2 cellular contexts compared by ENCODE assay signal in genomic region chr20:419556-420168, GRCh38.
TF ChIP-seq lines count a peak whose summit lies in the region.

No MANE protein-coding gene starts in this region.

TF ChIP-seq in HepG2, 621 proteins besides CTCF, POLR2A, EP300 and RAD21 (continues in another document):
- no peak for TF ChIP-seq MXD4 (CRISPR knock-in tag; IDR thresholded peaks at IDR 0.05)
- no peak for TF ChIP-seq ZNF580 (CRISPR knock-in tag; IDR thresholded peaks at IDR 0.05; ENCODE audit: borderline replicate concordance, low read depth)
- no peak for TF ChIP-seq ZHX1 (CRISPR knock-in tag; IDR thresholded peaks at IDR 0.05; ENCODE audit: low read depth)
- TF ChIP-seq SSRP1 (CRISPR knock-in tag; IDR thresholded peaks at IDR 0.05) = no peak
- TF ChIP-seq NR2F6 (IDR thresholded peaks at IDR 0.05) = no peak; the same call in 1 of the 2 replicates
- peak; percentile 27; the same call in 1 of the 2 replicates for TF ChIP-seq NR2F6 (CRISPR knock-in tag; IDR thresholded peaks at IDR 0.05)
- no peak for TF ChIP-seq JUND (CRISPR knock-in tag; IDR thresholded peaks at IDR 0.05)
- TF ChIP-seq RFX1 (IDR thresholded peaks at IDR 0.05) = no peak
- TF ChIP-seq RARA (CRISPR knock-in tag; IDR thresholded peaks at IDR 0.05) = peak; percentile 16; the same call in 1 of the 2 replicates
- no peak for TF ChIP-seq ZNF510 (CRISPR knock-in tag; IDR thresholded peaks at IDR 0.05; ENCODE audit: low read depth)
- TF ChIP-seq NR2C2 (CRISPR knock-in tag; IDR thresholded peaks at IDR 0.05; ENCODE audit: borderline replicate concordance) = peak; percentile 75
- TF ChIP-seq IRF9 (CRISPR knock-in tag; IDR thresholded peaks at IDR 0.05; ENCODE audit: borderline replicate concordance) = no peak
- no peak for TF ChIP-seq SOX5 (CRISPR knock-in tag; IDR thresholded peaks at IDR 0.05; ENCODE audit: borderline replicate concordance)
- TF ChIP-seq ZNF546 (CRISPR knock-in tag; conservative IDR thresholded peaks at IDR 0.05) = no peak
- 0 out of 2 replicates have a peak, but pooled peaks have one; percentile 76 for TF ChIP-seq ZBTB46 (CRISPR knock-in tag; IDR thresholded peaks at IDR 0.05; ENCODE audit: borderline replicate concordance)
- TF ChIP-seq ARNT2 (CRISPR knock-in tag; IDR thresholded peaks at IDR 0.05; ENCODE audit: low read depth) = no peak
- peak; percentile 62 for TF ChIP-seq HOXA3 (CRISPR knock-in tag; IDR thresholded peaks at IDR 0.05)
- 0 out of 2 replicates have a peak, but pooled peaks have one; percentile 19 for TF ChIP-seq PAF1 (CRISPR knock-in tag; IDR thresholded peaks at IDR 0.05)
- TF ChIP-seq AGO2 (optimal IDR thresholded peaks at IDR 0.05; ENCODE audit: low read depth, low read length) = peak; percentile 21
- peak; percentile 36; the same call in 1 of the 2 replicates for TF ChIP-seq ZSCAN21 (CRISPR knock-in tag; IDR thresholded peaks at IDR 0.05; ENCODE audit: borderline replicate concordance)
- no peak for TF ChIP-seq ZNF800 (CRISPR knock-in tag; IDR thresholded peaks at IDR 0.05)
- TF ChIP-seq FOXA3 (CRISPR knock-in tag; IDR thresholded peaks at IDR 0.05) = no peak
- TF ChIP-seq ZNF616 (CRISPR knock-in tag; IDR thresholded peaks at IDR 0.05; ENCODE audit: low read depth) = no peak
- no peak for TF ChIP-seq KAT2B (IDR thresholded peaks at IDR 0.05; ENCODE audit: borderline replicate concordance, low read depth, low read length)
- TF ChIP-seq CENPBD1 (CRISPR knock-in tag; IDR thresholded peaks at IDR 0.05; ENCODE audit: borderline replicate concordance, low read depth) = no peak
- no peak for TF ChIP-seq ZNF33B (CRISPR knock-in tag; IDR thresholded peaks at IDR 0.05)
- TF ChIP-seq KLF16 (CRISPR knock-in tag; IDR thresholded peaks at IDR 0.05) = no peak

TF ChIP-seq in HEK293T, 16 proteins besides CTCF, POLR2A, EP300 and RAD21:
- TF ChIP-seq LEF1 (IDR thresholded peaks at IDR 0.05; ENCODE audit: borderline replicate concordance) = no peak
- TF ChIP-seq SP1 (IDR thresholded peaks at IDR 0.05) = no peak
- no peak for TF ChIP-seq BHLHE40 (IDR thresholded peaks at IDR 0.05; ENCODE audit: borderline replicate concordance)
- no peak for TF ChIP-seq FOXK2 (IDR thresholded peaks at IDR 0.05)
- TF ChIP-seq FOXM1 (IDR thresholded peaks at IDR 0.05; ENCODE audit: borderline replicate concordance) = no peak
- no peak for TF ChIP-seq FOXA1 (IDR thresholded peaks at IDR 0.05)
- TF ChIP-seq ARNT (IDR thresholded peaks at IDR 0.05) = no peak
- TF ChIP-seq CTBP1 (IDR thresholded peaks at IDR 0.05; ENCODE audit: borderline replicate concordance) = no peak
- no peak for TF ChIP-seq TARDBP (IDR thresholded peaks at IDR 0.05)
- TF ChIP-seq HDGF (IDR thresholded peaks at IDR 0.05; ENCODE audit: borderline replicate concordance) = no peak
- no peak for TF ChIP-seq PKNOX1 (IDR thresholded peaks at IDR 0.05)
- no peak for TF ChIP-seq L3MBTL2 (conservative IDR thresholded peaks at IDR 0.05)
- no peak for TF ChIP-seq NFRKB (IDR thresholded peaks at IDR 0.05)
- no peak for TF ChIP-seq ZNF384 (IDR thresholded peaks at IDR 0.05)
- TF ChIP-seq ELF4 (IDR thresholded peaks at IDR 0.05) = no peak
- no peak for TF ChIP-seq SUZ12 (IDR thresholded peaks at IDR 0.05)
